In the genomic region with DNA sequence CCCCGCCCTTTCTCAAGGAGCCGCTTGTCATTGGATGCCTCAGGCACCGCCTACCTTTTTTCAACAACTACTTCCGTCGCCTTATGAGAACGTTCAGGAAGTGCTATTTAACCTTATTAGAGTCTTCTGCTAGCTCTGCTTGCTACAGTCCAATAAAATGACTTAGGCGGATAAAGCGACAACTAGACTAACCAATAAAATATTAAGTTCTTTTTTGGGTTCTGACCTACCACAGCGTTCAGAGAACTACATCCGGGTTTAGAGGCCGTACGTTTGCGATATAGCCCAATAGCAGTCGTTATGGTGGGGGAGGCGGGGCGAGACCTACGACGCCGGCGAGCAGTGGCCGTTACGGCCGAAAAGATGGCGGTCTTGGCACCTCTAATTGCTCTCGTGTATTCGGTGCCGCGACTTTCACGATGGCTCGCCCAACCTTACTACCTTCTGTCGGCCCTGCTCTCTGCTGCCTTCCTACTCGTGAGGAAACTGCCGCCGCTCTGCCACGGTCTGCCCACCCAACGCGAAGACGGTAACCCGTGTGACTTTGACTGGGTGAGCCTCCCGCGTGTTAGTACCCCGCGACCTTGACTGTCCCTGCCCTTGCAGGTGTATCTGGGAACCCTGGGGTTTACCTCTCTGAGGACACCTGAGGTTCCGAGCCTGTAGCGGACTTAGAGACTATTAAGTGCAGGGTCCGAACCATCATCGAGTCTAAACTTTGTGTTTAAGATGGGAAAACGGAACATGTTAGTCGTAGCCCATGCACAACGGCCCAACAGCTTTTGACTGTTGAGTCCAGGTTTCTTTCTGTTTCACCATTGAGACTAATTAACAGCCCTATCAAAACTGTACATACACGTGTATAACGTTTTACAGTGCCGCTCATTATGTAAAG, we compare ENCODE assay signal across 1 cellular context.
TF ChIP-seq lines count a peak whose summit lies in the region.

A gene with protein sequence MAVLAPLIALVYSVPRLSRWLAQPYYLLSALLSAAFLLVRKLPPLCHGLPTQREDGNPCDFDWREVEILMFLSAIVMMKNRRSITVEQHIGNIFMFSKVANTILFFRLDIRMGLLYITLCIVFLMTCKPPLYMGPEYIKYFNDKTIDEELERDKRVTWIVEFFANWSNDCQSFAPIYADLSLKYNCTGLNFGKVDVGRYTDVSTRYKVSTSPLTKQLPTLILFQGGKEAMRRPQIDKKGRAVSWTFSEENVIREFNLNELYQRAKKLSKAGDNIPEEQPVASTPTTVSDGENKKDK (plus strand): TSS at position 338 of the 895 bp plus-strand sequence. CDS start 26 bp downstream, at position 364.

TF ChIP-seq in HepG2, 621 proteins besides CTCF, POLR2A, EP300 and RAD21 (continued from another document and continues in another):
- TF ChIP-seq, protein P1, sequence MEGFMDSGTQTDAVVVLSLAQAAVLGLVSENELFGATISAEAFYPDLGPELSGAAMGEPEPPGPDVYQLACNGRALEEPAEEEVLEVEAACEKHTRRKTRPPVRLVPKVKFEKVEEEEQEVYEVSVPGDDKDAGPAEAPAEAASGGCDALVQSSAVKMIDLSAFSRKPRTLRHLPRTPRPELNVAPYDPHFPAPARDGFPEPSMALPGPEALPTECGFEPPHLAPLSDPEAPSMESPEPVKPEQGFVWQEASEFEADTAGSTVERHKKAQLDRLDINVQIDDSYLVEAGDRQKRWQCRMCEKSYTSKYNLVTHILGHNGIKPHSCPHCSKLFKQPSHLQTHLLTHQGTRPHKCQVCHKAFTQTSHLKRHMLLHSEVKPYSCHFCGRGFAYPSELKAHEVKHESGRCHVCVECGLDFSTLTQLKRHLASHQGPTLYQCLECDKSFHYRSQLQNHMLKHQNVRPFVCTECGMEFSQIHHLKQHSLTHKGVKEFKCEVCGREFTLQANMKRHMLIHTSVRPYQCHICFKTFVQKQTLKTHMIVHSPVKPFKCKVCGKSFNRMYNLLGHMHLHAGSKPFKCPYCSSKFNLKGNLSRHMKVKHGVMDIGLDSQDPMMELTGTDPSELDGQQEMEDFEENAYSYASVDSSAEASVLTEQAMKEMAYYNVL (CRISPR knock-in tag; IDR thresholded peaks at IDR 0.05; ENCODE audit: borderline replicate concordance) = no peak
- TF ChIP-seq MEIS1 (CRISPR knock-in tag; IDR thresholded peaks at IDR 0.05; ENCODE audit: borderline replicate concordance) (peak; percentile 63; the same call in 1 of the 2 replicates), ZNF431 (CRISPR knock-in tag; IDR thresholded peaks at IDR 0.05; ENCODE audit: borderline replicate concordance, low read depth) (no peak), ZMYM2 (CRISPR knock-in tag; IDR thresholded peaks at IDR 0.05) (no peak), ZNF24 (IDR thresholded peaks at IDR 0.05) (no peak), TBP (CRISPR knock-in tag; IDR thresholded peaks at IDR 0.05) (no peak), ZSCAN25 (CRISPR knock-in tag; IDR thresholded peaks at IDR 0.05) (no peak), RFXANK (CRISPR knock-in tag; IDR thresholded peaks at IDR 0.05) (no peak)
- TF ChIP-seq, protein P2, sequence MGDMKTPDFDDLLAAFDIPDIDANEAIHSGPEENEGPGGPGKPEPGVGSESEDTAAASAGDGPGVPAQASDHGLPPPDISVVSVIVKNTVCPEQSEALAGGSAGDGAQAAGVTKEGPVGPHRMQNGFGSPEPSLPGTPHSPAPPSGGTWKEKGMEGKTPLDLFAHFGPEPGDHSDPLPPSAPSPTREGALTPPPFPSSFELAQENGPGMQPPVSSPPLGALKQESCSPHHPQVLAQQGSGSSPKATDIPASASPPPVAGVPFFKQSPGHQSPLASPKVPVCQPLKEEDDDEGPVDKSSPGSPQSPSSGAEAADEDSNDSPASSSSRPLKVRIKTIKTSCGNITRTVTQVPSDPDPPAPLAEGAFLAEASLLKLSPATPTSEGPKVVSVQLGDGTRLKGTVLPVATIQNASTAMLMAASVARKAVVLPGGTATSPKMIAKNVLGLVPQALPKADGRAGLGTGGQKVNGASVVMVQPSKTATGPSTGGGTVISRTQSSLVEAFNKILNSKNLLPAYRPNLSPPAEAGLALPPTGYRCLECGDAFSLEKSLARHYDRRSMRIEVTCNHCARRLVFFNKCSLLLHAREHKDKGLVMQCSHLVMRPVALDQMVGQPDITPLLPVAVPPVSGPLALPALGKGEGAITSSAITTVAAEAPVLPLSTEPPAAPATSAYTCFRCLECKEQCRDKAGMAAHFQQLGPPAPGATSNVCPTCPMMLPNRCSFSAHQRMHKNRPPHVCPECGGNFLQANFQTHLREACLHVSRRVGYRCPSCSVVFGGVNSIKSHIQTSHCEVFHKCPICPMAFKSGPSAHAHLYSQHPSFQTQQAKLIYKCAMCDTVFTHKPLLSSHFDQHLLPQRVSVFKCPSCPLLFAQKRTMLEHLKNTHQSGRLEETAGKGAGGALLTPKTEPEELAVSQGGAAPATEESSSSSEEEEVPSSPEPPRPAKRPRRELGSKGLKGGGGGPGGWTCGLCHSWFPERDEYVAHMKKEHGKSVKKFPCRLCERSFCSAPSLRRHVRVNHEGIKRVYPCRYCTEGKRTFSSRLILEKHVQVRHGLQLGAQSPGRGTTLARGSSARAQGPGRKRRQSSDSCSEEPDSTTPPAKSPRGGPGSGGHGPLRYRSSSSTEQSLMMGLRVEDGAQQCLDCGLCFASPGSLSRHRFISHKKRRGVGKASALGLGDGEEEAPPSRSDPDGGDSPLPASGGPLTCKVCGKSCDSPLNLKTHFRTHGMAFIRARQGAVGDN (CRISPR knock-in tag; IDR thresholded peaks at IDR 0.05) = peak; percentile 58
- TF ChIP-seq, protein P3, sequence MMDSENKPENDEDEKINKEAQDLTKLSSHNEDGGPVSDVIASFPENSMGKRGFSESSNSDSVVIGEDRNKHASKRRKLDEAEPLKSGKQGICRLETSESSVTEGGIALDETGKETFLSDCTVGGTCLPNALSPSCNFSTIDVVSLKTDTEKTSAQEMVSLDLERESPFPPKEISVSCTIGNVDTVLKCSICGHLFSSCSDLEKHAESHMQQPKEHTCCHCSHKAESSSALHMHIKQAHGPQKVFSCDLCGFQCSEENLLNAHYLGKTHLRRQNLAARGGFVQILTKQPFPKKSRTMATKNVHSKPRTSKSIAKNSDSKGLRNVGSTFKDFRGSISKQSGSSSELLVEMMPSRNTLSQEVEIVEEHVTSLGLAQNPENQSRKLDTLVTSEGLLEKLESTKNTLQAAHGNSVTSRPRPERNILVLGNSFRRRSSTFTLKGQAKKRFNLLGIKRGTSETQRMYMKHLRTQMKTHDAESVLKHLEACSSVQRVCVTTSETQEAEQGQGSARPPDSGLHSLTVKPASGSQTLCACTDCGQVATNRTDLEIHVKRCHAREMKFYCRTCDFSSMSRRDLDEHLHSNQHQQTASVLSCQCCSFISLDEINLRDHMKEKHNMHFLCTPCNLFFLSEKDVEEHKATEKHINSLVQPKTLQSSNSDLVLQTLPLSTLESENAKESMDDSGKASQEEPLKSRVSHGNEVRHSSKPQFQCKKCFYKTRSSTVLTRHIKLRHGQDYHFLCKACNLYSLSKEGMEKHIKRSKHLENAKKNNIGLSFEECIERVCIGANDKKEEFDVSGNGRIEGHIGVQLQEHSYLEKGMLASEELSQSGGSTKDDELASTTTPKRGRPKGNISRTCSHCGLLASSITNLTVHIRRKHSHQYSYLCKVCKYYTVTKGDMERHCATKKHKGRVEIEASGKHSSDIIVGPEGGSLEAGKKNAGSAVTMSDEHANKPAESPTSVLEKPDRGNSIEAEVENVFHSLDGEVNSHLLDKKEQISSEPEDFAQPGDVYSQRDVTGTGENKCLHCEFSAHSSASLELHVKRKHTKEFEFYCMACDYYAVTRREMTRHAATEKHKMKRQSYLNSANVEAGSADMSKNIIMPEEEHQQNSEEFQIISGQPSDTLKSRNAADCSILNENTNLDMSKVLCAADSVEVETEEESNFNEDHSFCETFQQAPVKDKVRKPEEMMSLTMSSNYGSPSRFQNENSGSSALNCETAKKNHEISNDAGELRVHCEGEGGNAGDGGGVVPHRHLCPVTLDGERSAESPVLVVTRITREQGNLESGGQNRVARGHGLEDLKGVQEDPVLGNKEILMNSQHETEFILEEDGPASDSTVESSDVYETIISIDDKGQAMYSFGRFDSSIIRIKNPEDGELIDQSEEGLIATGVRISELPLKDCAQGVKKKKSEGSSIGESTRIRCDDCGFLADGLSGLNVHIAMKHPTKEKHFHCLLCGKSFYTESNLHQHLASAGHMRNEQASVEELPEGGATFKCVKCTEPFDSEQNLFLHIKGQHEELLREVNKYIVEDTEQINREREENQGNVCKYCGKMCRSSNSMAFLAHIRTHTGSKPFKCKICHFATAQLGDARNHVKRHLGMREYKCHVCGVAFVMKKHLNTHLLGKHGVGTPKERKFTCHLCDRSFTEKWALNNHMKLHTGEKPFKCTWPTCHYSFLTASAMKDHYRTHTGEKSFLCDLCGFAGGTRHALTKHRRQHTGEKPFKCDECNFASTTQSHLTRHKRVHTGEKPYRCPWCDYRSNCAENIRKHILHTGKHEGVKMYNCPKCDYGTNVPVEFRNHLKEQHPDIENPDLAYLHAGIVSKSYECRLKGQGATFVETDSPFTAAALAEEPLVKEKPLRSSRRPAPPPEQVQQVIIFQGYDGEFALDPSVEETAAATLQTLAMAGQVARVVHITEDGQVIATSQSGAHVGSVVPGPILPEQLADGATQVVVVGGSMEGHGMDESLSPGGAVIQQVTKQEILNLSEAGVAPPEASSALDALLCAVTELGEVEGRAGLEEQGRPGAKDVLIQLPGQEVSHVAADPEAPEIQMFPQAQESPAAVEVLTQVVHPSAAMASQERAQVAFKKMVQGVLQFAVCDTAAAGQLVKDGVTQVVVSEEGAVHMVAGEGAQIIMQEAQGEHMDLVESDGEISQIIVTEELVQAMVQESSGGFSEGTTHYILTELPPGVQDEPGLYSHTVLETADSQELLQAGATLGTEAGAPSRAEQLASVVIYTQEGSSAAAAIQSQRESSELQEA (CRISPR knock-in tag; IDR thresholded peaks at IDR 0.05; ENCODE audit: not compliant biosample characterization) = no peak
- TF ChIP-seq, protein P4, sequence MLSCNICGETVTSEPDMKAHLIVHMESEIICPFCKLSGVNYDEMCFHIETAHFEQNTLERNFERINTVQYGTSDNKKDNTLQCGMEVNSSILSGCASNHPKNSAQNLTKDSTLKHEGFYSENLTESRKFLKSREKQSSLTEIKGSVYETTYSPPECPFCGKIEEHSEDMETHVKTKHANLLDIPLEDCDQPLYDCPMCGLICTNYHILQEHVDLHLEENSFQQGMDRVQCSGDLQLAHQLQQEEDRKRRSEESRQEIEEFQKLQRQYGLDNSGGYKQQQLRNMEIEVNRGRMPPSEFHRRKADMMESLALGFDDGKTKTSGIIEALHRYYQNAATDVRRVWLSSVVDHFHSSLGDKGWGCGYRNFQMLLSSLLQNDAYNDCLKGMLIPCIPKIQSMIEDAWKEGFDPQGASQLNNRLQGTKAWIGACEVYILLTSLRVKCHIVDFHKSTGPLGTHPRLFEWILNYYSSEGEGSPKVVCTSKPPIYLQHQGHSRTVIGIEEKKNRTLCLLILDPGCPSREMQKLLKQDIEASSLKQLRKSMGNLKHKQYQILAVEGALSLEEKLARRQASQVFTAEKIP (CRISPR knock-in tag; IDR thresholded peaks at IDR 0.05; ENCODE audit: borderline replicate concordance) = no peak
- TF ChIP-seq, protein P5, sequence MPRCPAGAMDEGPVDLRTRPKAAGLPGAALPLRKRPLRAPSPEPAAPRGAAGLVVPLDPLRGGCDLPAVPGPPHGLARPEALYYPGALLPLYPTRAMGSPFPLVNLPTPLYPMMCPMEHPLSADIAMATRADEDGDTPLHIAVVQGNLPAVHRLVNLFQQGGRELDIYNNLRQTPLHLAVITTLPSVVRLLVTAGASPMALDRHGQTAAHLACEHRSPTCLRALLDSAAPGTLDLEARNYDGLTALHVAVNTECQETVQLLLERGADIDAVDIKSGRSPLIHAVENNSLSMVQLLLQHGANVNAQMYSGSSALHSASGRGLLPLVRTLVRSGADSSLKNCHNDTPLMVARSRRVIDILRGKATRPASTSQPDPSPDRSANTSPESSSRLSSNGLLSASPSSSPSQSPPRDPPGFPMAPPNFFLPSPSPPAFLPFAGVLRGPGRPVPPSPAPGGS (CRISPR knock-in tag; IDR thresholded peaks at IDR 0.05) = no peak
- TF ChIP-seq, protein P6, sequence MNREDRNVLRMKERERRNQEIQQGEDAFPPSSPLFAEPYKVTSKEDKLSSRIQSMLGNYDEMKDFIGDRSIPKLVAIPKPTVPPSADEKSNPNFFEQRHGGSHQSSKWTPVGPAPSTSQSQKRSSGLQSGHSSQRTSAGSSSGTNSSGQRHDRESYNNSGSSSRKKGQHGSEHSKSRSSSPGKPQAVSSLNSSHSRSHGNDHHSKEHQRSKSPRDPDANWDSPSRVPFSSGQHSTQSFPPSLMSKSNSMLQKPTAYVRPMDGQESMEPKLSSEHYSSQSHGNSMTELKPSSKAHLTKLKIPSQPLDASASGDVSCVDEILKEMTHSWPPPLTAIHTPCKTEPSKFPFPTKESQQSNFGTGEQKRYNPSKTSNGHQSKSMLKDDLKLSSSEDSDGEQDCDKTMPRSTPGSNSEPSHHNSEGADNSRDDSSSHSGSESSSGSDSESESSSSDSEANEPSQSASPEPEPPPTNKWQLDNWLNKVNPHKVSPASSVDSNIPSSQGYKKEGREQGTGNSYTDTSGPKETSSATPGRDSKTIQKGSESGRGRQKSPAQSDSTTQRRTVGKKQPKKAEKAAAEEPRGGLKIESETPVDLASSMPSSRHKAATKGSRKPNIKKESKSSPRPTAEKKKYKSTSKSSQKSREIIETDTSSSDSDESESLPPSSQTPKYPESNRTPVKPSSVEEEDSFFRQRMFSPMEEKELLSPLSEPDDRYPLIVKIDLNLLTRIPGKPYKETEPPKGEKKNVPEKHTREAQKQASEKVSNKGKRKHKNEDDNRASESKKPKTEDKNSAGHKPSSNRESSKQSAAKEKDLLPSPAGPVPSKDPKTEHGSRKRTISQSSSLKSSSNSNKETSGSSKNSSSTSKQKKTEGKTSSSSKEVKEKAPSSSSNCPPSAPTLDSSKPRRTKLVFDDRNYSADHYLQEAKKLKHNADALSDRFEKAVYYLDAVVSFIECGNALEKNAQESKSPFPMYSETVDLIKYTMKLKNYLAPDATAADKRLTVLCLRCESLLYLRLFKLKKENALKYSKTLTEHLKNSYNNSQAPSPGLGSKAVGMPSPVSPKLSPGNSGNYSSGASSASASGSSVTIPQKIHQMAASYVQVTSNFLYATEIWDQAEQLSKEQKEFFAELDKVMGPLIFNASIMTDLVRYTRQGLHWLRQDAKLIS (CRISPR knock-in tag; IDR thresholded peaks at IDR 0.05) = no peak
- TF ChIP-seq, protein P7, sequence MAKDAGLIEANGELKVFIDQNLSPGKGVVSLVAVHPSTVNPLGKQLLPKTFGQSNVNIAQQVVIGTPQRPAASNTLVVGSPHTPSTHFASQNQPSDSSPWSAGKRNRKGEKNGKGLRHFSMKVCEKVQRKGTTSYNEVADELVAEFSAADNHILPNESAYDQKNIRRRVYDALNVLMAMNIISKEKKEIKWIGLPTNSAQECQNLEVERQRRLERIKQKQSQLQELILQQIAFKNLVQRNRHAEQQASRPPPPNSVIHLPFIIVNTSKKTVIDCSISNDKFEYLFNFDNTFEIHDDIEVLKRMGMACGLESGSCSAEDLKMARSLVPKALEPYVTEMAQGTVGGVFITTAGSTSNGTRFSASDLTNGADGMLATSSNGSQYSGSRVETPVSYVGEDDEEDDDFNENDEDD (CRISPR knock-in tag; IDR thresholded peaks at IDR 0.05; ENCODE audit: borderline replicate concordance) = no peak; the same call in 1 of the 2 replicates
- TF ChIP-seq, protein P8, sequence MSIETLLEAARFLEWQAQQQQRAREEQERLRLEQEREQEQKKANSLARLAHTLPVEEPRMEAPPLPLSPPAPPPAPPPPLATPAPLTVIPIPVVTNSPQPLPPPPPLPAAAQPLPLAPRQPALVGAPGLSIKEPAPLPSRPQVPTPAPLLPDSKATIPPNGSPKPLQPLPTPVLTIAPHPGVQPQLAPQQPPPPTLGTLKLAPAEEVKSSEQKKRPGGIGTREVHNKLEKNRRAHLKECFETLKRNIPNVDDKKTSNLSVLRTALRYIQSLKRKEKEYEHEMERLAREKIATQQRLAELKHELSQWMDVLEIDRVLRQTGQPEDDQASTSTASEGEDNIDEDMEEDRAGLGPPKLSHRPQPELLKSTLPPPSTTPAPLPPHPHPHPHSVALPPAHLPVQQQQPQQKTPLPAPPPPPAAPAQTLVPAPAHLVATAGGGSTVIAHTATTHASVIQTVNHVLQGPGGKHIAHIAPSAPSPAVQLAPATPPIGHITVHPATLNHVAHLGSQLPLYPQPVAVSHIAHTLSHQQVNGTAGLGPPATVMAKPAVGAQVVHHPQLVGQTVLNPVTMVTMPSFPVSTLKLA (IDR thresholded peaks at IDR 0.05) = 0 out of 2 replicates have a peak, but pooled peaks have one; percentile 2
